Comparison of ENCODE assay signal across 2 cellular contexts in the genomic region with DNA sequence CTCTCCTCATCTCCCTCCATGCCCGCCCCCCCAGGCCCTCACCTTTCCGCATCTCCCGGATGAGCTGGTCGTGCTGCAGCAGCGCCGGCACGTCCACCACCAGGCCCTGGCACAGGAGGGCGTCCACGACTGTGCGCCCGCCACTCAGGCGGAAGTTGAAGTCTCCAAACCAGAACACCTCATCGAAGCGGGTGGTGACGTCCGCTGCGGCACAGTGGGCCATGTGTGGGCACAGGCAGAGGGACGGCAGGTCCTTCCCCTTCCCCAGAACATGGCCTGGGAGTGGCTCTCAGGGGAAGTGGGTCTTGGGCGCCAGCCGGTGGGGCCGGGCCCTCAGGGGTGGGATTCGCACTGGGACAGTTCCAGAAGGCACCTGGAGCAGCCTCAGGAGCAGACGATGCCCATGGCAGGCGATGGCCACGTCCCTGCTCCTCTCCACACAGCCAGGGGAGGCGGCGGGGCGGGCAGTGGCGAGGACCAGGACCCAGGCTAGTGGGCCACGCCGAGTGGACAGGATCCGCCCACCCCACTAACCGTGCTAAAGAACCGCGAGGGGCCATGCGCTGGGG.
TF ChIP-seq lines count a peak whose summit lies in the region.

No MANE protein-coding gene starts in this region.

TF ChIP-seq in HepG2, 621 proteins besides CTCF, POLR2A, EP300 and RAD21:
- TF ChIP-seq AGO2 (optimal IDR thresholded peaks at IDR 0.05; ENCODE audit: low read depth, low read length) (peak; percentile 12), ZNF678 (CRISPR knock-in tag; IDR thresholded peaks at IDR 0.05) (no peak)

TF ChIP-seq in GM12891, 5 proteins besides CTCF, POLR2A, EP300 and RAD21:
- TF ChIP-seq POU2F2 (IDR thresholded peaks at IDR 0.05; ENCODE audit: low read depth, low read length), result no peak
- TF ChIP-seq POLR2AphosphoS5 (IDR thresholded peaks at IDR 0.05; ENCODE audit: low read depth, low read length), result no peak
- TF ChIP-seq SPI1 (IDR thresholded peaks at IDR 0.05; ENCODE audit: low read depth, low read length), result no peak
- no peak for TF ChIP-seq PAX5 (IDR thresholded peaks at IDR 0.05; ENCODE audit: insufficient read depth, low read length, severe bottlenecking)
- TF ChIP-seq TAF1 (IDR thresholded peaks at IDR 0.05; ENCODE audit: low read depth, low read length), result no peak
